1 cellular context compared by ENCODE assay signal in the genomic region with DNA sequence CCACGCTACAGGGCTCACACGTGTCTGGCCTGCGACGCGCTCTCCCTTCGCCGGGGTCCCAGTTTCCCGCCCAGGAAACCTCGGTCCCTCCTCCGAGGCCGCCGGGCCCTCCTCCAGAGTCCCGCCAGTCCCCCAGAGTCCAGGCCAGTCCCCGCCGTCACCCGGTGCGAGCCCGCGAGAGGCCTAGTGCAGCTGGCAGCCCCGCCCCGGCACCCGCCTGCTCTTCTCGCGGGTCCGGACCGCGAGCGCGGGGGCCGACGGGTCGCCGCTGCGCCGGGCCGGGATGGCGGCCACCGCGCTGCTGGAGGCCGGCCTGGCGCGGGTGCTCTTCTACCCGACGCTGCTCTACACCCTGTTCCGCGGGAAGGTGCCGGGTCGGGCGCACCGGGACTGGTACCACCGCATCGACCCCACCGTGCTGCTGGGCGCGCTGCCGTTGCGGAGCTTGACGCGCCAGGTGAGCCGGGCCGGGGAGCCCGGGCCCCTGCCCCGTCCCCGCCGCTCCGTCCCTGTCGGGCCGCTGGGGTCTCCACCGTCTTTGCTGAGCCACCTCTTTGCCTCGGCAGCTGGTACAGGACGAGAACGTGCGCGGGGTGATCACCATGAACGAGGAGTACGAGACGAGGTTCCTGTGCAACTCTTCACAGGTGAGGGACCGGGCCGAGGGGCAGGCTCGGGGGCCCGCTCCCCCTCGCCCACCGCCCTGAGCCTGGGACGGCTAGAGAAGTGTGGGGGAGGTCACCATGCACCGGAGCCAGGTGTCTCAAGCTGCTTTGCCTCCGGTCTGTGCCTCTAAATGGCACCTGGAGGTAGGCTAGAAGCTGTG.
A peak's percentile ranks its signal among the peaks of the same experiment; 100 is the strongest.
TF ChIP-seq lines count a peak whose summit lies in the region.

A gene with protein sequence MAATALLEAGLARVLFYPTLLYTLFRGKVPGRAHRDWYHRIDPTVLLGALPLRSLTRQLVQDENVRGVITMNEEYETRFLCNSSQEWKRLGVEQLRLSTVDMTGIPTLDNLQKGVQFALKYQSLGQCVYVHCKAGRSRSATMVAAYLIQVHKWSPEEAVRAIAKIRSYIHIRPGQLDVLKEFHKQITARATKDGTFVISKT (plus strand): TSS at position 260 of the 826 bp plus-strand sequence. CDS start 24 bp downstream, at position 284.

TF ChIP-seq in HepG2, 621 proteins besides CTCF, POLR2A, EP300 and RAD21 (continued from another document and continues in another):
- TF ChIP-seq BATF2 (CRISPR knock-in tag; IDR thresholded peaks at IDR 0.05) = 0 out of 2 replicates have a peak, but pooled peaks have one; percentile 23
- TF ChIP-seq PHF21A (CRISPR knock-in tag; IDR thresholded peaks at IDR 0.05) = no peak
- no peak for TF ChIP-seq SOX6 (IDR thresholded peaks at IDR 0.05)
- peak; percentile 37; the same call in 1 of the 2 replicates for TF ChIP-seq SOX6 (CRISPR knock-in tag; IDR thresholded peaks at IDR 0.05)
- TF ChIP-seq CHCHD3 (CRISPR knock-in tag; IDR thresholded peaks at IDR 0.05) = peak; percentile 13; the same call in 1 of the 2 replicates
- TF ChIP-seq ZNF232 (CRISPR knock-in tag; IDR thresholded peaks at IDR 0.05; ENCODE audit: borderline replicate concordance) = peak; percentile 49; the same call in 1 of the 2 replicates
- TF ChIP-seq KAT7 (CRISPR knock-in tag; IDR thresholded peaks at IDR 0.05; ENCODE audit: borderline replicate concordance) = no peak
- peak; percentile 36; the same call in 1 of the 2 replicates for TF ChIP-seq IKZF5 (CRISPR knock-in tag; IDR thresholded peaks at IDR 0.05)
- no peak for TF ChIP-seq HDAC6 (IDR thresholded peaks at IDR 0.05; ENCODE audit: low read depth, low read length)
- TF ChIP-seq, protein P1, sequence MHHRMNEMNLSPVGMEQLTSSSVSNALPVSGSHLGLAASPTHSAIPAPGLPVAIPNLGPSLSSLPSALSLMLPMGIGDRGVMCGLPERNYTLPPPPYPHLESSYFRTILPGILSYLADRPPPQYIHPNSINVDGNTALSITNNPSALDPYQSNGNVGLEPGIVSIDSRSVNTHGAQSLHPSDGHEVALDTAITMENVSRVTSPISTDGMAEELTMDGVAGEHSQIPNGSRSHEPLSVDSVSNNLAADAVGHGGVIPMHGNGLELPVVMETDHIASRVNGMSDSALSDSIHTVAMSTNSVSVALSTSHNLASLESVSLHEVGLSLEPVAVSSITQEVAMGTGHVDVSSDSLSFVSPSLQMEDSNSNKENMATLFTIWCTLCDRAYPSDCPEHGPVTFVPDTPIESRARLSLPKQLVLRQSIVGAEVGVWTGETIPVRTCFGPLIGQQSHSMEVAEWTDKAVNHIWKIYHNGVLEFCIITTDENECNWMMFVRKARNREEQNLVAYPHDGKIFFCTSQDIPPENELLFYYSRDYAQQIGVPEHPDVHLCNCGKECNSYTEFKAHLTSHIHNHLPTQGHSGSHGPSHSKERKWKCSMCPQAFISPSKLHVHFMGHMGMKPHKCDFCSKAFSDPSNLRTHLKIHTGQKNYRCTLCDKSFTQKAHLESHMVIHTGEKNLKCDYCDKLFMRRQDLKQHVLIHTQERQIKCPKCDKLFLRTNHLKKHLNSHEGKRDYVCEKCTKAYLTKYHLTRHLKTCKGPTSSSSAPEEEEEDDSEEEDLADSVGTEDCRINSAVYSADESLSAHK (CRISPR knock-in tag; IDR thresholded peaks at IDR 0.05; ENCODE audit: borderline replicate concordance) = no peak
- no peak for TF ChIP-seq ZNF496 (CRISPR knock-in tag; IDR thresholded peaks at IDR 0.05; ENCODE audit: insufficient replicate concordance)
- TF ChIP-seq, protein P2, sequence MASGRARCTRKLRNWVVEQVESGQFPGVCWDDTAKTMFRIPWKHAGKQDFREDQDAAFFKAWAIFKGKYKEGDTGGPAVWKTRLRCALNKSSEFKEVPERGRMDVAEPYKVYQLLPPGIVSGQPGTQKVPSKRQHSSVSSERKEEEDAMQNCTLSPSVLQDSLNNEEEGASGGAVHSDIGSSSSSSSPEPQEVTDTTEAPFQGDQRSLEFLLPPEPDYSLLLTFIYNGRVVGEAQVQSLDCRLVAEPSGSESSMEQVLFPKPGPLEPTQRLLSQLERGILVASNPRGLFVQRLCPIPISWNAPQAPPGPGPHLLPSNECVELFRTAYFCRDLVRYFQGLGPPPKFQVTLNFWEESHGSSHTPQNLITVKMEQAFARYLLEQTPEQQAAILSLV (CRISPR knock-in tag; IDR thresholded peaks at IDR 0.05; ENCODE audit: borderline replicate concordance) = peak; percentile 37; the same call in 1 of the 2 replicates
- peak; percentile 30 for TF ChIP-seq HNRNPLL (IDR thresholded peaks at IDR 0.05; ENCODE audit: low read depth, low read length, poor library complexity, severe bottlenecking)
- TF ChIP-seq ZSCAN31 (CRISPR knock-in tag; IDR thresholded peaks at IDR 0.05; ENCODE audit: low read depth) = peak; percentile 56
- peak; percentile 87 for TF ChIP-seq SALL2 (CRISPR knock-in tag; IDR thresholded peaks at IDR 0.05)
- peak; percentile 91 for TF ChIP-seq ZNF546 (CRISPR knock-in tag; conservative IDR thresholded peaks at IDR 0.05)
- TF ChIP-seq SMAD9 (CRISPR knock-in tag; IDR thresholded peaks at IDR 0.05) = peak; percentile 88
- TF ChIP-seq REPIN1 (CRISPR knock-in tag; IDR thresholded peaks at IDR 0.05; ENCODE audit: borderline replicate concordance, low read depth) = peak; percentile 20; the same call in 1 of the 2 replicates
- peak; percentile 15; the same call in 1 of the 2 replicates for TF ChIP-seq POGZ (CRISPR knock-in tag; IDR thresholded peaks at IDR 0.05)
- TF ChIP-seq SNAPC2 (CRISPR knock-in tag; IDR thresholded peaks at IDR 0.05) = 0 out of 2 replicates have a peak, but pooled peaks have one; percentile 55
- TF ChIP-seq DMAP1 (CRISPR knock-in tag; IDR thresholded peaks at IDR 0.05) = peak; percentile 71
- no peak for TF ChIP-seq EHMT2 (IDR thresholded peaks at IDR 0.05; ENCODE audit: borderline replicate concordance, low read depth, low read length)
- peak; percentile 44; the same call in 1 of the 2 replicates for TF ChIP-seq FLYWCH1 (CRISPR knock-in tag; IDR thresholded peaks at IDR 0.05)
- TF ChIP-seq ZFP91 (CRISPR knock-in tag; IDR thresholded peaks at IDR 0.05; ENCODE audit: borderline replicate concordance) = peak; percentile 62; the same call in 1 of the 2 replicates
- no peak for TF ChIP-seq NFKBIZ (CRISPR knock-in tag; IDR thresholded peaks at IDR 0.05)
- 0 out of 2 replicates have a peak, but pooled peaks have one; percentile 21 for TF ChIP-seq SP5 (CRISPR knock-in tag; IDR thresholded peaks at IDR 0.05; ENCODE audit: borderline replicate concordance, low read depth)
- TF ChIP-seq ZFP36L2 (CRISPR knock-in tag; IDR thresholded peaks at IDR 0.05) = no peak
- peak; percentile 91 for TF ChIP-seq PHF8 (CRISPR knock-in tag; IDR thresholded peaks at IDR 0.05)
- peak; percentile 92 for TF ChIP-seq YY1 (IDR thresholded peaks at IDR 0.05; ENCODE audit: insufficient read depth, insufficient replicate concordance, low read depth, low read length)
- TF ChIP-seq, protein P3, sequence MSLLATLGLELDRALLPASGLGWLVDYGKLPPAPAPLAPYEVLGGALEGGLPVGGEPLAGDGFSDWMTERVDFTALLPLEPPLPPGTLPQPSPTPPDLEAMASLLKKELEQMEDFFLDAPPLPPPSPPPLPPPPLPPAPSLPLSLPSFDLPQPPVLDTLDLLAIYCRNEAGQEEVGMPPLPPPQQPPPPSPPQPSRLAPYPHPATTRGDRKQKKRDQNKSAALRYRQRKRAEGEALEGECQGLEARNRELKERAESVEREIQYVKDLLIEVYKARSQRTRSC (CRISPR knock-in tag; IDR thresholded peaks at IDR 0.05; ENCODE audit: low read depth) = 0 out of 2 replicates have a peak, but pooled peaks have one; percentile 42
- peak; percentile 92 for TF ChIP-seq UBTF (CRISPR knock-in tag; IDR thresholded peaks at IDR 0.05)
- peak; percentile 88; the same call in 1 of the 2 replicates for TF ChIP-seq ZNF598 (CRISPR knock-in tag; IDR thresholded peaks at IDR 0.05; ENCODE audit: borderline replicate concordance)
- peak; percentile 49 for TF ChIP-seq HDAC1 (CRISPR knock-in tag; IDR thresholded peaks at IDR 0.05)
- TF ChIP-seq, protein P4, sequence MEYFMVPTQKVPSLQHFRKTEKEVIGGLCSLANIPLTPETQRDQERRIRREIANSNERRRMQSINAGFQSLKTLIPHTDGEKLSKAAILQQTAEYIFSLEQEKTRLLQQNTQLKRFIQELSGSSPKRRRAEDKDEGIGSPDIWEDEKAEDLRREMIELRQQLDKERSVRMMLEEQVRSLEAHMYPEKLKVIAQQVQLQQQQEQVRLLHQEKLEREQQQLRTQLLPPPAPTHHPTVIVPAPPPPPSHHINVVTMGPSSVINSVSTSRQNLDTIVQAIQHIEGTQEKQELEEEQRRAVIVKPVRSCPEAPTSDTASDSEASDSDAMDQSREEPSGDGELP (IDR thresholded peaks at IDR 0.05; ENCODE audit: borderline replicate concordance, low read depth) = peak; percentile 70; the same call in 1 of the 2 replicates
- TF ChIP-seq ISL2 (CRISPR knock-in tag; IDR thresholded peaks at IDR 0.05) = peak; percentile 47; the same call in 1 of the 2 replicates
- TF ChIP-seq HOXD1 (CRISPR knock-in tag; IDR thresholded peaks at IDR 0.05) = no peak
- TF ChIP-seq, protein P5, sequence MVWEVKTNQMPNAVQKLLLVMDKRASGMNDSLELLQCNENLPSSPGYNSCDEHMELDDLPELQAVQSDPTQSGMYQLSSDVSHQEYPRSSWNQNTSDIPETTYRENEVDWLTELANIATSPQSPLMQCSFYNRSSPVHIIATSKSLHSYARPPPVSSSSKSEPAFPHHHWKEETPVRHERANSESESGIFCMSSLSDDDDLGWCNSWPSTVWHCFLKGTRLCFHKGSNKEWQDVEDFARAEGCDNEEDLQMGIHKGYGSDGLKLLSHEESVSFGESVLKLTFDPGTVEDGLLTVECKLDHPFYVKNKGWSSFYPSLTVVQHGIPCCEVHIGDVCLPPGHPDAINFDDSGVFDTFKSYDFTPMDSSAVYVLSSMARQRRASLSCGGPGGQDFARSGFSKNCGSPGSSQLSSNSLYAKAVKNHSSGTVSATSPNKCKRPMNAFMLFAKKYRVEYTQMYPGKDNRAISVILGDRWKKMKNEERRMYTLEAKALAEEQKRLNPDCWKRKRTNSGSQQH (CRISPR knock-in tag; IDR thresholded peaks at IDR 0.05; ENCODE audit: low read depth) = peak; percentile 44; the same call in 1 of the 2 replicates
- TF ChIP-seq KLF12 (CRISPR knock-in tag; IDR thresholded peaks at IDR 0.05; ENCODE audit: borderline replicate concordance) = peak; percentile 76; the same call in 1 of the 2 replicates
- TF ChIP-seq TFDP1 (CRISPR knock-in tag; IDR thresholded peaks at IDR 0.05; ENCODE audit: borderline replicate concordance) = peak; percentile 91
- TF ChIP-seq NFYB (CRISPR knock-in tag; IDR thresholded peaks at IDR 0.05) = 0 out of 2 replicates have a peak, but pooled peaks have one; percentile 2
- TF ChIP-seq NFKB2 (CRISPR knock-in tag; IDR thresholded peaks at IDR 0.05; ENCODE audit: borderline replicate concordance) = peak; percentile 80
